ENCODE assay signal across 14 cellular contexts in genomic region chr11:61153593-61154090, GRCh38. TPM values are rescaled to one million over a fixed set of nuclear protein-coding genes. Genes with fewer than 3 reads are reported as not detected.
A peak's percentile ranks its signal among the peaks of the same experiment; 100 is the strongest.
DNase-seq lines count a peak whose midpoint lies in the region; ATAC-seq and TF ChIP-seq lines count a peak whose summit lies in the region.
"Had no signal": no experiment of that assay in that cellular context is flagged by ENCODE, and none has a peak within 500 bp of the region (broad histone marks: within the 10 kb centered on the region; RNA-seq: fewer than 3 reads in every experiment).

No MANE protein-coding gene starts in this region.

- DNase-seq in BJ (ENCODE audit: low read depth), result no peak
- DNase-seq in ascending aorta (ENCODE audit: low spot score in 2 of 2), result no peak
- DNase-seq in left ventricle myocardium inferior, result no peak
- DNase-seq in NCI-H748 (lab: John Stamatoyannopoulos, UW; ENCODE audit: unreplicated experiment), result no peak
- DNase-seq in stimulated activated naive CD4-positive, alpha-beta T cell (lab: John Stamatoyannopoulos, UW), result no peak
- DNase-seq in putamen (ENCODE audit: low spot score), result no peak
- DNase-seq: activated B cell treated with CpG ODN at 0.5 μM for 24 hours; activated gamma-delta T cell; BE2C; midbrain; stimulated activated CD4-positive, alpha-beta T cell treated with anti-CD3 and anti-CD28 coated beads, Interleukin-4, amount 100 ng/mL, for 24 hours had no signal

- H3K4me3 ChIP-seq in BJ (ENCODE audit: low read depth, low read length) (no peak overlapping the region), ascending aorta (peak overlapping the region in 1 of 2 donors; percentile 16), left ventricle myocardium inferior (no peak overlapping the region), rectal smooth muscle tissue (ENCODE audit: low read length) (peak overlapping the region; percentile 22)

- H3K27ac ChIP-seq in ascending aorta (peak overlapping the region; percentile 84 to 88), left ventricle myocardium inferior (replicated peaks) (peak overlapping the region; percentile 45), rectal smooth muscle tissue (ENCODE audit: low read depth, low read length) (peak overlapping the region; percentile 72)

- POLR2A ChIA-PET in BJ (lab: Charles Lee), result no interaction called here

- H3K27me3 ChIP-seq in BJ (ENCODE audit: control insufficient read depth, insufficient read depth, low read length) (no peaks in the 10 kb centered on the region), ascending aorta (no peaks in the 10 kb centered on the region), left ventricle myocardium inferior (ENCODE audit: low read depth) (no peaks in the 10 kb centered on the region), rectal smooth muscle tissue (ENCODE audit: control insufficient read depth, insufficient read depth, low read length) (no peaks in the 10 kb centered on the region)
- H3K27me3 ChIP-seq: BE2C had no signal

- TF ChIP-seq CTCF in BJ (IDR thresholded peaks at IDR 0.05; ENCODE audit: insufficient read depth, low read depth, low read length) (peak; percentile 3; the same call in 1 of the 2 replicates), ascending aorta (IDR thresholded peaks at IDR 0.05) (no peak), left ventricle myocardium inferior (IDR thresholded peaks at IDR 0.05; ENCODE audit: borderline replicate concordance) (no peak)

- H3K9me3 ChIP-seq in ascending aorta, result peaks cover 0 to 13% of the 10 kb centered on the region in 2 donors
- peaks cover 19% of the 10 kb centered on the region for H3K9me3 ChIP-seq in left ventricle myocardium inferior (replicated peaks)
- H3K9me3 ChIP-seq: BE2C had no signal

- no peak overlapping the region for H3K9ac ChIP-seq in rectal smooth muscle tissue (ENCODE audit: low read length)

- CTCF ChIA-PET in BJ (lab: Yijun Ruan, JAX), result interaction anchor here (0.7 to 1.4 kb wide), 3 partner anchors 14 to 141 kb away, joined by 3 to 4 read pairs (median 4); partner anchors contain the start of gene VWCE

- H3K4me1 ChIP-seq in ascending aorta (peaks cover 11 to 48% of the 10 kb centered on the region in 2 donors), left ventricle myocardium inferior (peaks cover 50% of the 10 kb centered on the region), rectal smooth muscle tissue (ENCODE audit: control insufficient read depth, insufficient read depth, low read length) (peaks cover 46% of the 10 kb centered on the region)
- H3K4me1 ChIP-seq: BE2C had no signal

- intact Hi-C loops in ascending aorta (cut with DNase I) (loop anchor here (10.0 kb wide), 1 partner anchor 1599 kb away; no protein-coding TSS in a partner anchor), left ventricle myocardium inferior (cut with micrococcal nuclease) (no loop called here)

- no peak for ATAC-seq in GM18861 (IDR thresholded peaks at IDR 0.05; ENCODE audit: unreplicated experiment)

- H3K36me3 ChIP-seq in BJ (ENCODE audit: control insufficient read depth, insufficient read depth, low read length) (no peaks in the 10 kb centered on the region), ascending aorta (no peaks in the 10 kb centered on the region), left ventricle myocardium inferior (peaks cover 10% of the 10 kb centered on the region), rectal smooth muscle tissue (ENCODE audit: control insufficient read depth, insufficient read depth, low read length) (no peaks in the 10 kb centered on the region)
- H3K36me3 ChIP-seq: BE2C had no signal

RNA-seq across cellular contexts. Expression of gene VPS37C, which starts 7.6 kb away (rescaled TPM):
- polyA plus RNA-seq in BJ (2011; rRNA removed), result 8.9 and 17.5 TPM in 2 replicates
- polyA minus RNA-seq in BJ (2011; rRNA and poly(A)+ RNA removed), result 5.5 and 9.0 TPM in 2 replicates
- 25.8 TPM for total RNA-seq in ascending aorta
- total RNA-seq in left ventricle myocardium inferior, result 15.8 TPM

RNA-seq across cellular contexts. Expression of gene PGA3, which starts 49.7 kb away (rescaled TPM):
- polyA plus RNA-seq in BJ (2011; rRNA removed), result not detected in 2 replicates
- polyA minus RNA-seq in BJ (2011; rRNA and poly(A)+ RNA removed), result 0.19 TPM in 1 of 2 replicates, not detected in the other
- 26.8 TPM for total RNA-seq in ascending aorta
- 0.19 TPM for total RNA-seq in left ventricle myocardium inferior
- total RNA-seq: activated B cell treated with CpG ODN at 0.5 μM for 24 hours, epithelial cell of proximal tubule had no signal

RNA-seq across cellular contexts. Expression of gene CD5, which starts 51.4 kb away (rescaled TPM):
- not detected in 2 replicates for polyA plus RNA-seq in BJ (2011; rRNA removed)
- not detected in 2 replicates for polyA minus RNA-seq in BJ (2011; rRNA and poly(A)+ RNA removed)
- total RNA-seq in ascending aorta (1.3 TPM), left ventricle myocardium inferior (0.30 TPM)
- total RNA-seq: epithelial cell of proximal tubule had no signal

Comparison
In these comparisons a context has a peak if more than half of its experiments do, and no peak if none do; other contexts are left out.
1. RNA of gene PGA3, which starts 49.7 kb away (total RNA-seq): 26.8 TPM in ascending aorta (single experiment); 0.19 TPM in left ventricle myocardium inferior (single experiment); every median in the first group is over 10 times any median in the second.
2. Peak in every context shown above with its lines, with median percentiles within 50 percentile points of each other: H3K27ac ChIP-seq.